Comparison of ENCODE assay signal across 9 cellular contexts in genomic region chr10:70494536-70494935, GRCh38. TPM values are rescaled to one million over a fixed set of nuclear protein-coding genes. Genes with fewer than 3 reads are reported as not detected.
DNase-seq lines count a peak whose midpoint lies in the region; ATAC-seq and FAIRE-seq lines count a peak whose summit lies in the region.
"Had no signal": no experiment of that assay in that cellular context is flagged by ENCODE, and none has a peak within 500 bp of the region (broad histone marks: within the 10 kb centered on the region; RNA-seq: fewer than 3 reads in every experiment).

No MANE protein-coding gene starts in this region.

- no peaks in the 10 kb centered on the region for H3K36me3 Mint-ChIP-seq in activated naive CD8-positive, alpha-beta T cell treated with anti-CD3 and anti-CD28 coated beads, Interleukin-2, amount 10 ng/mL, durations not matched to agents 7 days and 5 days

- H2AFZ ChIP-seq in trophoblast cell (ENCODE audit: insufficient read depth, low read length, poor library complexity) = no peak overlapping the region

- no CpG with 5 or more reads among the region's 8 CpGs for WGBS in trophoblast cell (ENCODE audit: extremely low coverage, insufficient coverage, insufficient read length)

- H2BK12ac ChIP-seq in trophoblast cell (ENCODE audit: low read length) = no peak overlapping the region

- H2AK5ac ChIP-seq in trophoblast cell (ENCODE audit: low read length) = no peak overlapping the region

- H3K23ac ChIP-seq in trophoblast cell (ENCODE audit: low read length) = no peak overlapping the region

- H3K27ac ChIP-seq in HUES6 (ENCODE audit: low read depth, low read length) (0 out of 2 replicates have a peak overlapping the region, but pooled peaks have one; percentile 1), trophoblast cell (ENCODE audit: low read depth, low read length) (no peak overlapping the region)

- no peak overlapping the region for H3K18ac ChIP-seq in trophoblast cell (ENCODE audit: low read length)

- H3K14ac ChIP-seq in trophoblast cell (ENCODE audit: low read length) = no peak overlapping the region

- ATAC-seq in activated naive CD8-positive, alpha-beta T cell treated with anti-CD3 and anti-CD28 coated beads, Interleukin-2, amount 10 ng/mL, durations not matched to agents 7 days and 5 days (ENCODE audit: low read depth) = peak; percentile 76

- H3K27me3 ChIP-seq in HUES6 (ENCODE audit: control insufficient read depth, insufficient read depth, low read length) = no peaks in the 10 kb centered on the region
- H3K27me3 ChIP-seq in trophoblast cell (ENCODE audit: insufficient read depth, low read length) = no peaks in the 10 kb centered on the region

- no peak overlapping the region for H4K91ac ChIP-seq in trophoblast cell (ENCODE audit: low read depth, low read length)

- no peaks in the 10 kb centered on the region for H3K9me3 ChIP-seq in HUES6 (ENCODE audit: control insufficient read depth, insufficient read depth, low read depth, low read length)
- H3K9me3 ChIP-seq in trophoblast cell (ENCODE audit: insufficient read depth, low read depth, low read length) = no peaks in the 10 kb centered on the region

- DNase-seq in GM18507 (ENCODE audit: extremely low spot score, insufficient read length, low read depth) (no peak), trophoblast cell (no peak), NCI-H345 treated with DMSO at 0.1 percent for 48 hours (lab: John Stamatoyannopoulos, UW; ENCODE audit: unreplicated experiment) (no peak), COR-L47 (lab: John Stamatoyannopoulos, UW) (no peak)
- no peak for DNase-seq in activated naive CD8-positive, alpha-beta T cell treated with anti-CD3 and anti-CD28 coated beads, Interleukin-2, amount 10 ng/mL, durations not matched to agents 7 days and 5 days
- DNase-seq in stimulated activated CD4-positive, alpha-beta T cell treated with anti-CD3 and anti-CD28 coated beads, Interleukin-4, amount 100 ng/mL, for 48 hours (ENCODE audit: low read depth in 2 of 2) = peak; percentile 33 to 38
- DNase-seq: effector CD8-positive, alpha-beta T cell had no signal

- H3K4me3 Mint-ChIP-seq in activated naive CD8-positive, alpha-beta T cell treated with anti-CD3 and anti-CD28 coated beads, Interleukin-2, amount 10 ng/mL, durations not matched to agents 7 days and 5 days = peak overlapping the region; percentile 58

- FAIRE-seq in GM18507 (lab: Jason Lieb, UNC) = peak; percentile 68

- no peak overlapping the region for H3K4me2 ChIP-seq in trophoblast cell (ENCODE audit: low read length)

- no peaks in the 10 kb centered on the region for H3K9me3 Mint-ChIP-seq in activated naive CD8-positive, alpha-beta T cell treated with anti-CD3 and anti-CD28 coated beads, Interleukin-2, amount 10 ng/mL, durations not matched to agents 7 days and 5 days

- no peak overlapping the region for H2BK5ac ChIP-seq in trophoblast cell (ENCODE audit: low read depth, low read length, poor library complexity)

- peak overlapping the region; percentile 44 for H3K27ac Mint-ChIP-seq in activated naive CD8-positive, alpha-beta T cell treated with anti-CD3 and anti-CD28 coated beads, Interleukin-2, amount 10 ng/mL, durations not matched to agents 7 days and 5 days

- no peaks in the 10 kb centered on the region for H3K79me1 ChIP-seq in trophoblast cell (ENCODE audit: low read length)

- H3K79me2 ChIP-seq in trophoblast cell (ENCODE audit: control insufficient read depth, insufficient read depth, low read length, poor library complexity) = no peaks in the 10 kb centered on the region

- H4K8ac ChIP-seq in trophoblast cell (ENCODE audit: low read depth, low read length) = no peak overlapping the region

- H2BK120ac ChIP-seq in trophoblast cell (ENCODE audit: insufficient read depth, low read length, poor library complexity) = no peak overlapping the region

- no peak overlapping the region for H4K12ac ChIP-seq in trophoblast cell (ENCODE audit: low read depth, low read length)

- peaks cover 38% of the 10 kb centered on the region for H3K4me1 Mint-ChIP-seq in activated naive CD8-positive, alpha-beta T cell treated with anti-CD3 and anti-CD28 coated beads, Interleukin-2, amount 10 ng/mL, durations not matched to agents 7 days and 5 days

- H3K4ac ChIP-seq in trophoblast cell (ENCODE audit: low read depth, low read length) = no peak overlapping the region

- H3K9ac ChIP-seq in HUES6 (ENCODE audit: low read length) = no peak overlapping the region
- no peak overlapping the region for H3K9ac ChIP-seq in trophoblast cell (ENCODE audit: low read length)

- H3K36me3 ChIP-seq in HUES6 (ENCODE audit: control insufficient read depth, insufficient read depth, low read length) (no peaks in the 10 kb centered on the region), trophoblast cell (ENCODE audit: control insufficient read depth in 1 of 2, insufficient read depth in 2 of 2, low read length in 2 of 2) (no peaks in the 10 kb centered on the region)

- H3K4me3 ChIP-seq in HUES6 (ENCODE audit: low read depth, low read length) = no peak overlapping the region
- H3K4me3 ChIP-seq in trophoblast cell (ENCODE audit: low read depth, low read length) = no peak overlapping the region

- H3K4me1 ChIP-seq in HUES6 (ENCODE audit: control insufficient read depth, insufficient read depth, low read length) = peaks cover 37% of the 10 kb centered on the region
- peaks cover 0 to 3% of the 10 kb centered on the region in 2 experiments for H3K4me1 ChIP-seq in trophoblast cell (ENCODE audit: control insufficient read depth in 1 of 2, insufficient read depth in 2 of 2, low read length in 2 of 2)

- H3K27me3 Mint-ChIP-seq in activated naive CD8-positive, alpha-beta T cell treated with anti-CD3 and anti-CD28 coated beads, Interleukin-2, amount 10 ng/mL, durations not matched to agents 7 days and 5 days = peaks cover 3% of the 10 kb centered on the region

- POLR2A ChIA-PET in activated naive CD8-positive, alpha-beta T cell treated with anti-CD3 and anti-CD28 coated beads, Interleukin-2, amount 10 ng/mL, durations not matched to agents 7 days and 5 days (lab: Charles Lee) = interaction anchor here (0.6 to 2.9 kb wide), 5 partner anchors 14 to 324 kb away, joined by 3 to 11 read pairs (median 5); partner anchors contain the start of gene PALD1

RNA-seq across cellular contexts. Expression of gene PALD1, which starts 16.0 kb away (rescaled TPM):
- 1 to 10 TPM; 1.1 to 1.4 TPM for total RNA-seq in activated naive CD8-positive, alpha-beta T cell treated with anti-CD3 and anti-CD28 coated beads, Interleukin-2, amount 10 ng/mL, durations not matched to agents 7 days and 5 days
- polyA plus RNA-seq in trophoblast cell (2013) = 0.01 and 0.04 TPM in 2 replicates

RNA-seq across cellular contexts. Expression of gene NODAL, which starts 53.1 kb away (rescaled TPM):
- total RNA-seq in activated naive CD8-positive, alpha-beta T cell treated with anti-CD3 and anti-CD28 coated beads, Interleukin-2, amount 10 ng/mL, durations not matched to agents 7 days and 5 days = not detected
- polyA plus RNA-seq in trophoblast cell (2013) = 0.15 and 0.26 TPM in 2 replicates
- total RNA-seq: left colon had no signal

Comparison
In these comparisons a context has a peak if more than half of its experiments do, and no peak if none do; other contexts are left out.
1. DNase-seq: peak in stimulated activated CD4-positive, alpha-beta T cell treated with anti-CD3 and anti-CD28 coated beads, Interleukin-4, amount 100 ng/mL, for 48 hours (2 of 2); none in GM18507 (single experiment), activated naive CD8-positive, alpha-beta T cell treated with anti-CD3 and anti-CD28 coated beads, Interleukin-2, amount 10 ng/mL, durations not matched to agents 7 days and 5 days (single experiment), trophoblast cell (0 of 2), NCI-H345 treated with DMSO at 0.1 percent for 48 hours (single experiment) and COR-L47 (single experiment).